Comparison of ENCODE assay signal across 1 cellular context in genomic region chr19:12550951-12551832, GRCh38.
A peak's percentile ranks its signal among the peaks of the same experiment; 100 is the strongest.
TF ChIP-seq lines count a peak whose summit lies in the region.

ZNF564 (minus strand) TSS chr19:12551482; CDS start chr19:12551332, 150 bp downstream.

TF ChIP-seq in HepG2, 621 proteins besides CTCF, POLR2A, EP300 and RAD21 (continued from another document and continues in another):
- peak; percentile 61 for TF ChIP-seq GMEB1 (CRISPR knock-in tag; IDR thresholded peaks at IDR 0.05; ENCODE audit: borderline replicate concordance)
- TF ChIP-seq ZHX2 (IDR thresholded peaks at IDR 0.05; ENCODE audit: low read depth) = no peak
- no peak for TF ChIP-seq ZHX2 (CRISPR knock-in tag; IDR thresholded peaks at IDR 0.05; ENCODE audit: borderline replicate concordance)
- TF ChIP-seq TP53 (CRISPR knock-in tag; conservative IDR thresholded peaks at IDR 0.05) = no peak
- TF ChIP-seq ZNF414 (CRISPR knock-in tag; IDR thresholded peaks at IDR 0.05) = peak; percentile 81
- 0 out of 2 replicates have a peak, but pooled peaks have one; percentile 26 for TF ChIP-seq FIP1L1 (IDR thresholded peaks at IDR 0.05; ENCODE audit: borderline replicate concordance, insufficient read depth, low read depth, low read length)
- peak; percentile 38; the same call in 1 of the 2 replicates for TF ChIP-seq ZNF337 (CRISPR knock-in tag; IDR thresholded peaks at IDR 0.05; ENCODE audit: borderline replicate concordance, low read depth)
- TF ChIP-seq ZNF124 (CRISPR knock-in tag; IDR thresholded peaks at IDR 0.05) = peak; percentile 55; the same call in 1 of the 2 replicates
- no peak; the same call in 1 of the 2 replicates for TF ChIP-seq CENPT (CRISPR knock-in tag; IDR thresholded peaks at IDR 0.05; ENCODE audit: low read depth)
- TF ChIP-seq ZFP36 (IDR thresholded peaks at IDR 0.05; ENCODE audit: borderline replicate concordance, low read depth, low read length, partially characterized antibody) = no peak
- peak; percentile 64; the same call in 1 of the 2 replicates for TF ChIP-seq IRF9 (CRISPR knock-in tag; IDR thresholded peaks at IDR 0.05; ENCODE audit: borderline replicate concordance)
- 0 out of 2 replicates have a peak, but pooled peaks have one; percentile 59 for TF ChIP-seq ZFAT (CRISPR knock-in tag; conservative IDR thresholded peaks at IDR 0.05)
- no peak for TF ChIP-seq JUND (CRISPR knock-in tag; IDR thresholded peaks at IDR 0.05)
- peak; percentile 74; the same call in 1 of the 2 replicates for TF ChIP-seq ZBTB42 (CRISPR knock-in tag; IDR thresholded peaks at IDR 0.05)
- TF ChIP-seq ZNF350 (CRISPR knock-in tag; IDR thresholded peaks at IDR 0.05; ENCODE audit: borderline replicate concordance, low read depth) = peak; percentile 81; the same call in 1 of the 2 replicates
- TF ChIP-seq CBX1 (IDR thresholded peaks at IDR 0.05; ENCODE audit: low read depth) = no peak
- TF ChIP-seq ZNF430 (CRISPR knock-in tag; IDR thresholded peaks at IDR 0.05) = 0 out of 2 replicates have a peak, but pooled peaks have one; percentile 8
- TF ChIP-seq ZNF670 (CRISPR knock-in tag; IDR thresholded peaks at IDR 0.05; ENCODE audit: borderline replicate concordance) = peak; percentile 76; the same call in 1 of the 2 replicates
- peak; percentile 75 for TF ChIP-seq TEAD3 (CRISPR knock-in tag; optimal IDR thresholded peaks at IDR 0.05; ENCODE audit: borderline replicate concordance)
- no peak for TF ChIP-seq MIXL1 (CRISPR knock-in tag; IDR thresholded peaks at IDR 0.05)
- TF ChIP-seq SOX6 (IDR thresholded peaks at IDR 0.05) = no peak
- TF ChIP-seq SOX6 (CRISPR knock-in tag; IDR thresholded peaks at IDR 0.05) = peak; percentile 74; the same call in 1 of the 2 replicates
- TF ChIP-seq ZNF615 (CRISPR knock-in tag; IDR thresholded peaks at IDR 0.05; ENCODE audit: borderline replicate concordance) = no peak
- TF ChIP-seq ZNF749 (CRISPR knock-in tag; IDR thresholded peaks at IDR 0.05; ENCODE audit: borderline replicate concordance) = peak; percentile 78; the same call in 1 of the 2 replicates
- TF ChIP-seq HNRNPL (IDR thresholded peaks at IDR 0.05; ENCODE audit: low read depth, low read length) = 0 out of 2 replicates have a peak, but pooled peaks have one; percentile 25
- no peak for TF ChIP-seq ATM (IDR thresholded peaks at IDR 0.05; ENCODE audit: borderline replicate concordance)
- TF ChIP-seq ZC3H13 (CRISPR knock-in tag; IDR thresholded peaks at IDR 0.05) = 0 out of 2 replicates have a peak, but pooled peaks have one; percentile 63
- TF ChIP-seq ZNF292 (CRISPR knock-in tag; IDR thresholded peaks at IDR 0.05; ENCODE audit: borderline replicate concordance, low read depth) = peak; percentile 77
- TF ChIP-seq ZNF318 (CRISPR knock-in tag; IDR thresholded peaks at IDR 0.05) = no peak; the same call in 1 of the 2 replicates
- peak; percentile 51; the same call in 1 of the 2 replicates for TF ChIP-seq ZSCAN9 (CRISPR knock-in tag; IDR thresholded peaks at IDR 0.05; ENCODE audit: borderline replicate concordance)
- no peak for TF ChIP-seq GLMP (CRISPR knock-in tag; IDR thresholded peaks at IDR 0.05; ENCODE audit: borderline replicate concordance)
- TF ChIP-seq HMG20A (CRISPR knock-in tag; IDR thresholded peaks at IDR 0.05; ENCODE audit: borderline replicate concordance) = no peak
- no peak for TF ChIP-seq NBN (conservative IDR thresholded peaks at IDR 0.05)
- TF ChIP-seq ZBTB20 (CRISPR knock-in tag; IDR thresholded peaks at IDR 0.05; ENCODE audit: borderline replicate concordance, low read depth) = peak; percentile 13; the same call in 1 of the 2 replicates
- TF ChIP-seq, protein P1, sequence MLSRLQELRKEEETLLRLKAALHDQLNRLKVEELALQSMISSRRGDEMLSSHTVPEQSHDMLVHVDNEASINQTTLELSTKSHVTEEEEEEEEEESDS (CRISPR knock-in tag; IDR thresholded peaks at IDR 0.05; ENCODE audit: borderline replicate concordance) = no peak
- peak; percentile 38; the same call in 1 of the 2 replicates for TF ChIP-seq PPARG (CRISPR knock-in tag; conservative IDR thresholded peaks at IDR 0.05)
- TF ChIP-seq ZMAT3 (CRISPR knock-in tag; conservative IDR thresholded peaks at IDR 0.05) = peak; percentile 83; the same call in 1 of the 2 replicates
- TF ChIP-seq KDM6A (CRISPR knock-in tag; IDR thresholded peaks at IDR 0.05; ENCODE audit: low read depth) = no peak
- peak; percentile 54; the same call in 1 of the 2 replicates for TF ChIP-seq ZNF782 (CRISPR knock-in tag; IDR thresholded peaks at IDR 0.05; ENCODE audit: borderline replicate concordance)
